ENCODE assay signal across 8 cellular contexts in genomic region chr2:73069855-73070650, GRCh38. TPM values are rescaled to one million over a fixed set of nuclear protein-coding genes. Genes with fewer than 3 reads are reported as not detected.
DNase-seq lines count a peak whose midpoint lies in the region; ATAC-seq and TF ChIP-seq lines count a peak whose summit lies in the region.

No MANE protein-coding gene starts in this region.

- no peak for TF ChIP-seq EP300 in stomach (IDR thresholded peaks at IDR 0.05)

- intact Hi-C loops in stomach (cut with DNase I; ENCODE audit: low total_unique reads) = no loop called here

- 10 to 18% (median 16%) methylated on average over 20 to 30 of the region's 30 CpGs for WGBS in stomach, 5 donors

- peaks cover 0 to 10% (median 8%) of the 10 kb centered on the region in 4 donors for H3K36me3 ChIP-seq in stomach

- no peak for ATAC-seq in activated CD8-positive, alpha-beta T cell treated with anti-CD3 and anti-CD28 coated beads, Interleukin-2, amount 10 ng/mL, durations not matched to agents 7 days and 5 days

- TF ChIP-seq CTCF in 22Rv1 (IDR thresholded peaks at IDR 0.05) = no peak
- TF ChIP-seq CTCF in GM20000 (IDR thresholded peaks at IDR 0.05; ENCODE audit: extremely low read depth, missing control alignments) = no peak
- TF ChIP-seq CTCF in stomach (IDR thresholded peaks at IDR 0.05) = no peak

- H3K4me3 Mint-ChIP-seq in activated CD8-positive, alpha-beta T cell treated with anti-CD3 and anti-CD28 coated beads, Interleukin-2, amount 10 ng/mL, durations not matched to agents 7 days and 5 days = peak overlapping the region; percentile 79

- H3K9me3 ChIP-seq in iPS-18c (ENCODE audit: control insufficient read depth, insufficient read depth, low read length) (no peaks in the 10 kb centered on the region), stomach (no peaks in the 10 kb centered on the region)

- H3K27ac ChIP-seq in 22Rv1 = peak overlapping the region; percentile 77
- H3K27ac ChIP-seq in stomach = peak overlapping the region in 4 of 5 donors; percentile 94 to 98 (median 96)

- no peak for TF ChIP-seq POLR2A in stomach (IDR thresholded peaks at IDR 0.05)

- DNase-seq in GM20000 (ENCODE audit: low spot score) (peak; percentile 15), stomach (no peak), RPMI8226 (no peak), NCI-H146 (lab: John Stamatoyannopoulos, UW) (no peak), NCI-H748 treated with DMSO at 0.1 percent for 48 hours (lab: John Stamatoyannopoulos, UW) (no peak)
- no peak for DNase-seq in activated CD8-positive, alpha-beta T cell treated with anti-CD3 and anti-CD28 coated beads, Interleukin-2, amount 10 ng/mL, durations not matched to agents 7 days and 5 days

- H3K27ac Mint-ChIP-seq in activated CD8-positive, alpha-beta T cell treated with anti-CD3 and anti-CD28 coated beads, Interleukin-2, amount 10 ng/mL, durations not matched to agents 7 days and 5 days = peak overlapping the region; percentile 45

- H3K27me3 Mint-ChIP-seq in activated CD8-positive, alpha-beta T cell treated with anti-CD3 and anti-CD28 coated beads, Interleukin-2, amount 10 ng/mL, durations not matched to agents 7 days and 5 days (ENCODE audit: low read depth) = no peaks in the 10 kb centered on the region

- H3K9me3 Mint-ChIP-seq in activated CD8-positive, alpha-beta T cell treated with anti-CD3 and anti-CD28 coated beads, Interleukin-2, amount 10 ng/mL, durations not matched to agents 7 days and 5 days (ENCODE audit: insufficient read depth) = no peaks in the 10 kb centered on the region

- no peaks in the 10 kb centered on the region for H3K27me3 ChIP-seq in stomach

- peaks cover 8% of the 10 kb centered on the region for H3K36me3 Mint-ChIP-seq in activated CD8-positive, alpha-beta T cell treated with anti-CD3 and anti-CD28 coated beads, Interleukin-2, amount 10 ng/mL, durations not matched to agents 7 days and 5 days (ENCODE audit: low read depth)

- peaks cover 34% of the 10 kb centered on the region for H3K4me1 Mint-ChIP-seq in activated CD8-positive, alpha-beta T cell treated with anti-CD3 and anti-CD28 coated beads, Interleukin-2, amount 10 ng/mL, durations not matched to agents 7 days and 5 days (ENCODE audit: low read depth)

- H3K4me1 ChIP-seq in stomach = peaks cover 22 to 40% (median 34%) of the 10 kb centered on the region in 4 donors

- CTCF ChIA-PET in activated CD8-positive, alpha-beta T cell treated with anti-CD3 and anti-CD28 coated beads, Interleukin-2, amount 10 ng/mL, durations not matched to agents 7 days and 5 days (lab: Charles Lee) = interaction anchor here (1.0 to 1.6 kb wide), 2 partner anchors 9 to 107 kb away, joined by 3 to 5 read pairs; no protein-coding TSS in a partner anchor

- H3K4me3 ChIP-seq in iPS-18c (ENCODE audit: insufficient read depth, low read depth, low read length) = peak overlapping the region; percentile 96
- peak overlapping the region; percentile 66 to 84 (median 76) for H3K4me3 ChIP-seq in stomach

- POLR2A ChIA-PET in activated CD8-positive, alpha-beta T cell treated with anti-CD3 and anti-CD28 coated beads, Interleukin-2, amount 10 ng/mL, durations not matched to agents 7 days and 5 days (lab: Charles Lee) = no interaction called here

RNA-seq across cellular contexts. Expression of gene SFXN5, which starts 1.5 kb away (rescaled TPM):
- total RNA-seq in activated CD8-positive, alpha-beta T cell treated with anti-CD3 and anti-CD28 coated beads, Interleukin-2, amount 10 ng/mL, durations not matched to agents 7 days and 5 days = 10 to 100 TPM; 15.7 to 18.6 TPM
- 100 to 1,000 TPM in 1 of 5 donors, 10 to 100 TPM in 4; 17.0 to 118 (median 38.5) TPM for total RNA-seq in stomach
- polyA plus RNA-seq in stomach = 1 to 10 TPM; 2.7 to 9.4 (median 5.7) TPM

RNA-seq across cellular contexts. Expression of gene RAB11FIP5, which starts 42.7 kb away (rescaled TPM):
- 1 to 10 TPM; 1.4 to 1.7 TPM for total RNA-seq in activated CD8-positive, alpha-beta T cell treated with anti-CD3 and anti-CD28 coated beads, Interleukin-2, amount 10 ng/mL, durations not matched to agents 7 days and 5 days
- 10 to 100 TPM in 4 of 5 donors, 1 to 10 TPM in 1; 4.7 to 39.1 (median 19.6) TPM for total RNA-seq in stomach
- 10 to 100 TPM in 1 of 3 donors, 1 to 10 TPM in 2; 7.0 to 13.1 (median 7.1) TPM for polyA plus RNA-seq in stomach
